In the genomic region with DNA sequence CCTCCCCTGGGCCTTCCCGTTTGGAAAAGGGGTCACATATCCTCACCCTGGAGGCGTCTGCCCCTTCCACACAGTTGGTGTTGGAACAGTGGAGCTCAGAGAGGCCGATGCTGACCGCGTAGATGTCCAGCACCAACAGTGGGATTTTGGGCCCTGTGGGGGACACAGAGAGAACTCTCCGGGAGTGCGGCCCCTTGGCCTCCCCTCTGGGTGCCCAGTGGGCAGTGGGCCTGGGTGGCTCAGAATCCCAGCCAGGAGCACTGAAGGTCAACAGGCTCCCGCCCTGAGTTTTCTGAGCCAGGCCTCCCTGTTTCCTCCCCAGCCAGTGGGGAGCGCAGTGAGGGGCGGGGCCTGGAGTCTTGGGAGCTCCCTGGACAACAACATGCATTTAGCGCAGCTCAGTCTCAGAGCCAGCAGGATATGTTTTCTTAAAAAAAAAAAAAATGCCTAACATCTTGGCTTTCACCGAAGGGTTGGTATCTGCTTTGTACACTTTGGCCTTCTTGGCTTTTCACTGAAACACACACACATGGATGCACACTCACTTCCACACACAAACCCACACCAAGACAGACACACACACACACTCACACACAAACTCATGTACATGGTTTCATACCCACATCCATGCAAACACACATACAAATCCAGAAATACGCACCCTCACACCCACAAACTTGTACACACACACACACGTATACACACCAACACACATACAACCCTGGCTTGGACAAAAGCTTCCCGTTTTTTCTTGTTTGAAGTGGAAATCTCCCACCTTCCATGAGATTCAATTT, we compare ENCODE assay signal across 1 cellular context.
TF ChIP-seq lines count a peak whose summit lies in the region.

No MANE protein-coding gene starts in this region.

TF ChIP-seq in WTC11, 78 proteins besides CTCF, POLR2A, EP300 and RAD21 (continued from another document):
- TF ChIP-seq, protein P1, sequence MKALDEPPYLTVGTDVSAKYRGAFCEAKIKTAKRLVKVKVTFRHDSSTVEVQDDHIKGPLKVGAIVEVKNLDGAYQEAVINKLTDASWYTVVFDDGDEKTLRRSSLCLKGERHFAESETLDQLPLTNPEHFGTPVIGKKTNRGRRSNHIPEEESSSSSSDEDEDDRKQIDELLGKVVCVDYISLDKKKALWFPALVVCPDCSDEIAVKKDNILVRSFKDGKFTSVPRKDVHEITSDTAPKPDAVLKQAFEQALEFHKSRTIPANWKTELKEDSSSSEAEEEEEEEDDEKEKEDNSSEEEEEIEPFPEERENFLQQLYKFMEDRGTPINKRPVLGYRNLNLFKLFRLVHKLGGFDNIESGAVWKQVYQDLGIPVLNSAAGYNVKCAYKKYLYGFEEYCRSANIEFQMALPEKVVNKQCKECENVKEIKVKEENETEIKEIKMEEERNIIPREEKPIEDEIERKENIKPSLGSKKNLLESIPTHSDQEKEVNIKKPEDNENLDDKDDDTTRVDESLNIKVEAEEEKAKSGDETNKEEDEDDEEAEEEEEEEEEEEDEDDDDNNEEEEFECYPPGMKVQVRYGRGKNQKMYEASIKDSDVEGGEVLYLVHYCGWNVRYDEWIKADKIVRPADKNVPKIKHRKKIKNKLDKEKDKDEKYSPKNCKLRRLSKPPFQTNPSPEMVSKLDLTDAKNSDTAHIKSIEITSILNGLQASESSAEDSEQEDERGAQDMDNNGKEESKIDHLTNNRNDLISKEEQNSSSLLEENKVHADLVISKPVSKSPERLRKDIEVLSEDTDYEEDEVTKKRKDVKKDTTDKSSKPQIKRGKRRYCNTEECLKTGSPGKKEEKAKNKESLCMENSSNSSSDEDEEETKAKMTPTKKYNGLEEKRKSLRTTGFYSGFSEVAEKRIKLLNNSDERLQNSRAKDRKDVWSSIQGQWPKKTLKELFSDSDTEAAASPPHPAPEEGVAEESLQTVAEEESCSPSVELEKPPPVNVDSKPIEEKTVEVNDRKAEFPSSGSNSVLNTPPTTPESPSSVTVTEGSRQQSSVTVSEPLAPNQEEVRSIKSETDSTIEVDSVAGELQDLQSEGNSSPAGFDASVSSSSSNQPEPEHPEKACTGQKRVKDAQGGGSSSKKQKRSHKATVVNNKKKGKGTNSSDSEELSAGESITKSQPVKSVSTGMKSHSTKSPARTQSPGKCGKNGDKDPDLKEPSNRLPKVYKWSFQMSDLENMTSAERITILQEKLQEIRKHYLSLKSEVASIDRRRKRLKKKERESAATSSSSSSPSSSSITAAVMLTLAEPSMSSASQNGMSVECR (CRISPR knock-in tag; IDR thresholded peaks at IDR 0.05; ENCODE audit: borderline replicate concordance), result no peak
